Comparison of ENCODE assay signal across 30 cellular contexts in genomic region chr20:38404016-38404415, GRCh38. TPM values are rescaled to one million over a fixed set of nuclear protein-coding genes. Genes with fewer than 3 reads are reported as not detected.
A peak's percentile ranks its signal among the peaks of the same experiment; 100 is the strongest.
DNase-seq lines count a peak whose midpoint lies in the region; ATAC-seq, FAIRE-seq and TF ChIP-seq lines count a peak whose summit lies in the region.
"Had no signal": no experiment of that assay in that cellular context is flagged by ENCODE, and none has a peak within 500 bp of the region (broad histone marks: within the 10 kb centered on the region; RNA-seq: fewer than 3 reads in every experiment).

No MANE protein-coding gene starts in this region.

- H2AFZ ChIP-seq in K562 (ENCODE audit: low read depth, low read length) (no peak overlapping the region), osteoblast (ENCODE audit: low read length) (no peak overlapping the region)

- H3K36me3 ChIP-seq in K562 (ENCODE audit: control insufficient read depth, insufficient read depth, low read length) (no peaks in the 10 kb centered on the region), osteoblast (ENCODE audit: insufficient read depth, low read length) (no peaks in the 10 kb centered on the region)
- H3K36me3 ChIP-seq: BE2C had no signal

- BruUV-seq in K562 (replicated peaks; lab: Mats Ljungman, UMichigan), result no TSS peak

- no peak for ATAC-seq in K562
- ATAC-seq: GM12878 had no signal

- in situ Hi-C loops in K562 (cut with MboI), result no loop called here

- H3K79me2 ChIP-seq in K562 (ENCODE audit: control insufficient read depth, insufficient read depth, low read length) (no peaks in the 10 kb centered on the region), osteoblast (ENCODE audit: insufficient read depth, low read length) (no peaks in the 10 kb centered on the region)

- POLR2A ChIA-PET in K562 (lab: Yijun Ruan, JAX), result no interaction called here

- no peaks in the 10 kb centered on the region for H3K9me1 ChIP-seq in K562 (ENCODE audit: control insufficient read depth, insufficient read depth, low read length)

- H3K9me3 ChIP-seq in K562 (replicated peaks; ENCODE audit: control insufficient read depth, insufficient read depth, low read depth, low read length) (peaks cover 2% of the 10 kb centered on the region; the same call in 1 of the 2 replicates), osteoblast (ENCODE audit: low read depth, low read length) (no peaks in the 10 kb centered on the region)
- H3K9me3 ChIP-seq: BE2C had no signal

- H3K9ac ChIP-seq in K562 (ENCODE audit: insufficient read depth in 1 of 2, low read depth in 2 of 2, low read length in 2 of 2), result no peak overlapping the region
- H3K9ac ChIP-seq: BLaER1 had no signal

- intact Hi-C loops in K562 (cut with micrococcal nuclease), result no loop called here

- no peak for TF ChIP-seq POLR2A in K562 (conservative IDR thresholded peaks at IDR 0.05)

- H3K27ac ChIP-seq in K562 (ENCODE audit: extremely low read depth, low read depth, low read length) (no peak overlapping the region), coronary artery (no peak overlapping the region), osteoblast (ENCODE audit: low read depth, low read length) (no peak overlapping the region)
- H3K27ac ChIP-seq: BLaER1 had no signal

- TF ChIP-seq CTCF in K562 (IDR thresholded peaks at IDR 0.05 in 2 of 3, conservative IDR thresholded peaks at IDR 0.05 in 1 of 3; ENCODE audit: insufficient read depth in 2 of 3, low read depth in 1 of 3, low read length in 3 of 3), result no peak
- no peak for TF ChIP-seq CTCF in coronary artery (IDR thresholded peaks at IDR 0.05)
- no peak for TF ChIP-seq CTCF in osteoblast (IDR thresholded peaks at IDR 0.05; ENCODE audit: extremely low read depth, low read depth, low read length)

- no peak for TF ChIP-seq RAD21 in K562 (CRISPR knock-in tag; conservative IDR thresholded peaks at IDR 0.05 in 1 of 2, IDR thresholded peaks at IDR 0.05 in 1 of 2)

- DNase-seq in K562 (ENCODE audit: extremely low read depth in 1 of 4, low spot score in 3 of 4) (no peak), coronary artery (ENCODE audit: low spot score) (peak; percentile 38), osteoblast (ENCODE audit: insufficient read length, low spot score, missing footprints) (peak; percentile 58), NCI-H748 treated with DMSO at 0.1 percent for 48 hours (lab: John Stamatoyannopoulos, UW) (no peak), globus pallidus (ENCODE audit: low spot score) (no peak)
- DNase-seq: 8988T; ACHN; BE2C; C1 segment of cervical spinal cord; CD4-positive, alpha-beta memory T cell; CD4-positive, CD25-positive, alpha-beta regulatory T cell; CD8-positive, alpha-beta memory T cell; COR-L47; DMS 273 treated with DMSO at 0.1 percent for 48 hours; DMS153; DMS53; DMS79; DND-41; EL; GDM1 had no signal

- H3K27me3 ChIP-seq in K562 (ENCODE audit: control insufficient read depth in 2 of 2, insufficient read depth in 2 of 2, low read length in 2 of 2) (no peaks in the 10 kb centered on the region), osteoblast (ENCODE audit: insufficient read depth, low read length) (no peaks in the 10 kb centered on the region)
- H3K27me3 ChIP-seq: BE2C, BLaER1 had no signal

- no peaks in the 10 kb centered on the region for H3K4me1 ChIP-seq in K562 (replicated peaks in 1 of 2; ENCODE audit: control insufficient read depth in 2 of 2, insufficient read depth in 2 of 2, low read length in 2 of 2)
- no peaks in the 10 kb centered on the region for H3K4me1 ChIP-seq in osteoblast (ENCODE audit: insufficient read depth, low read length)
- H3K4me1 ChIP-seq: BE2C, BLaER1 had no signal

- H3K4me3 ChIP-seq in K562 (no peak overlapping the region), coronary artery (no peak overlapping the region), osteoblast (ENCODE audit: insufficient read depth, low read length) (no peak overlapping the region)
- H3K4me3 ChIP-seq: BLaER1, GM12878 had no signal

- no peak for TF ChIP-seq EP300 in K562 (IDR thresholded peaks at IDR 0.05; ENCODE audit: low read length)

- no peak overlapping the region for H3K4me2 ChIP-seq in K562 (ENCODE audit: insufficient read depth, low read length)
- H3K4me2 ChIP-seq in osteoblast (ENCODE audit: insufficient read depth, low read length), result no peak overlapping the region
- H3K4me2 ChIP-seq: BLaER1 had no signal

- CTCF ChIA-PET in K562 (lab: Yijun Ruan, JAX; ENCODE audit: low intra/inter-chr PET ratio), result no interaction called here

- H4K20me1 ChIP-seq in K562 (replicated peaks; ENCODE audit: control insufficient read depth, insufficient read depth, low read length) (no peaks in the 10 kb centered on the region), osteoblast (ENCODE audit: insufficient read depth, low read length) (no peaks in the 10 kb centered on the region)
- H4K20me1 ChIP-seq: BLaER1 had no signal

- FAIRE-seq in K562 (lab: Jason Lieb, UNC), result no peak
- FAIRE-seq: A204.1, GM12878, GM12892, GM18507 had no signal

TF ChIP-seq in K562, 482 proteins besides CTCF, POLR2A, EP300 and RAD21:
- 0 out of 2 replicates have a peak, but pooled peaks have one; percentile 23 for TF ChIP-seq TRIM28 (IDR thresholded peaks at IDR 0.05)
- peak; percentile 49 for TF ChIP-seq BCOR (IDR thresholded peaks at IDR 0.05)
- 0 out of 2 replicates have a peak, but pooled peaks have one; percentile 35 for TF ChIP-seq ZNF12 (CRISPR knock-in tag; IDR thresholded peaks at IDR 0.05)
- TF ChIP-seq RBM25 (IDR thresholded peaks at IDR 0.05; ENCODE audit: low read depth, low read length, severe bottlenecking), result peak; percentile 70
- peak in 1 of 2 experiments; percentile 36; a peak in 1 of 3 replicates for TF ChIP-seq CBX3 (IDR thresholded peaks at IDR 0.05; ENCODE audit: borderline replicate concordance in 1 of 2, low read length in 2 of 2)
- TF ChIP-seq TBP (optimal IDR thresholded peaks at IDR 0.05; ENCODE audit: low read depth, low read length), result no peak
TF ChIP-seq in K562: peak in this region for 5.

RNA-seq across cellular contexts. Expression of gene SNHG17, which starts 31.1 kb away (rescaled TPM):
- total RNA-seq in K562 (2011; cell fraction: chromatin; rRNA removed; ENCODE audit: low replicate concordance), result 199 and 404 TPM in 2 replicates
- total RNA-seq in K562 (2011; cell fraction: nucleolus; rRNA removed), result 262 and 289 TPM in 2 replicates
- 279 and 385 TPM in 2 replicates for total RNA-seq in K562 (2011; cell fraction: nucleoplasm; rRNA removed)
- total RNA-seq in K562 (2014; rRNA removed) (57.7 and 72.7 TPM in 2 replicates), K562 (2014; rRNA removed; fragmentation: Illumina TruSeq; extraction: Trizol) (66.3 and 73.6 TPM in 2 replicates), K562 (2015; rRNA removed; fragmentation: Illumina TruSeq; extraction: Trizol) (69.9 and 74.3 TPM in 2 replicates), K562 (2021) (106 and 112 TPM in 2 replicates), osteoblast (5.6 and 6.9 TPM in 2 replicates)
- polyA plus RNA-seq in K562 (2011; rRNA removed) (38.8 and 50.3 TPM in 2 replicates), K562 (2014; fragmentation: Illumina TruSeq; extraction: Trizol) (32.6 and 39.0 TPM in 2 replicates), K562 (2014; fragmentation: Nextera tagmentation; extraction: Ambion mirVana) (10 to 100 TPM; 29.8 to 35.9 TPM), K562 (2014; rRNA removed) (72.2 and 73.2 TPM in 2 replicates)
- 46.3 and 48.3 TPM in 2 replicates for polyA plus RNA-seq in K562 (2011; cell fraction: cytosol; rRNA removed)
- 168 and 245 TPM in 2 replicates for polyA plus RNA-seq in K562 (2011; cell fraction: nucleus; rRNA removed)
- 55.7 and 78.9 TPM in 2 replicates for polyA plus RNA-seq in K562 (2012)
- polyA minus RNA-seq in K562 (2011; rRNA and poly(A)+ RNA removed), result 318 and 400 TPM in 2 replicates
- polyA minus RNA-seq in K562 (2011; cell fraction: cytosol; rRNA and poly(A)+ RNA removed), result 171 and 228 TPM in 2 replicates
- 155 and 182 TPM in 2 replicates for polyA minus RNA-seq in K562 (2011; cell fraction: nucleus; rRNA and poly(A)+ RNA removed)

RNA-seq across cellular contexts. Expression of gene LBP, which starts 57.7 kb away (rescaled TPM):
- total RNA-seq in K562 (2011; cell fraction: chromatin; rRNA removed; ENCODE audit: low replicate concordance), result not detected in 2 replicates
- not detected in 2 replicates for total RNA-seq in K562 (2011; cell fraction: nucleolus; rRNA removed)
- not detected in 2 replicates for total RNA-seq in K562 (2011; cell fraction: nucleoplasm; rRNA removed)
- total RNA-seq in K562 (2014; rRNA removed) (0.08 TPM in 1 of 2 replicates, not detected in the other), K562 (2014; rRNA removed; fragmentation: Illumina TruSeq; extraction: Trizol) (not detected in 2 replicates), K562 (2015; rRNA removed; fragmentation: Illumina TruSeq; extraction: Trizol) (0.07 and 0.11 TPM in 2 replicates), K562 (2021) (0.11 and 0.31 TPM in 2 replicates), osteoblast (1.8 and 2.9 TPM in 2 replicates)
- polyA plus RNA-seq in K562 (2011; rRNA removed) (0.10 TPM in 1 of 2 replicates, not detected in the other), K562 (2014; fragmentation: Illumina TruSeq; extraction: Trizol) (0.15 TPM in 1 of 2 replicates, not detected in the other), K562 (2014; fragmentation: Nextera tagmentation; extraction: Ambion mirVana) (under 1 TPM; 0.06 to 0.07 TPM), K562 (2014; rRNA removed) (not detected in 2 replicates)
- polyA plus RNA-seq in K562 (2011; cell fraction: cytosol; rRNA removed), result 0.12 and 0.15 TPM in 2 replicates
- polyA plus RNA-seq in K562 (2011; cell fraction: nucleus; rRNA removed), result not detected in 2 replicates
- 0.17 and 0.22 TPM in 2 replicates for polyA plus RNA-seq in K562 (2012)
- 0.11 and 0.18 TPM in 2 replicates for polyA minus RNA-seq in K562 (2011; rRNA and poly(A)+ RNA removed)
- not detected in 2 replicates for polyA minus RNA-seq in K562 (2011; cell fraction: cytosol; rRNA and poly(A)+ RNA removed)
- not detected in 2 replicates for polyA minus RNA-seq in K562 (2011; cell fraction: nucleus; rRNA and poly(A)+ RNA removed)
- total RNA-seq: A673; CD4-positive, alpha-beta memory T cell; CD4-positive, CD25-positive, alpha-beta regulatory T cell; CD8-positive, alpha-beta memory T cell; Daoy; G401 had no signal
- polyA plus RNA-seq: AG04450; CD14-positive monocyte; CD4-positive, alpha-beta memory T cell; CD4-positive, CD25-positive, alpha-beta regulatory T cell; CD8-positive, alpha-beta memory T cell had no signal

Comparison
In these comparisons a context has a peak if more than half of its experiments do, and no peak if none do; other contexts are left out.
1. DNase-seq: peak in coronary artery (single experiment) and osteoblast (single experiment); none in K562 (0 of 4), NCI-H748 treated with DMSO at 0.1 percent for 48 hours (single experiment) and globus pallidus (single experiment).